ENCODE assay signal across 1 cellular context in the genomic region with DNA sequence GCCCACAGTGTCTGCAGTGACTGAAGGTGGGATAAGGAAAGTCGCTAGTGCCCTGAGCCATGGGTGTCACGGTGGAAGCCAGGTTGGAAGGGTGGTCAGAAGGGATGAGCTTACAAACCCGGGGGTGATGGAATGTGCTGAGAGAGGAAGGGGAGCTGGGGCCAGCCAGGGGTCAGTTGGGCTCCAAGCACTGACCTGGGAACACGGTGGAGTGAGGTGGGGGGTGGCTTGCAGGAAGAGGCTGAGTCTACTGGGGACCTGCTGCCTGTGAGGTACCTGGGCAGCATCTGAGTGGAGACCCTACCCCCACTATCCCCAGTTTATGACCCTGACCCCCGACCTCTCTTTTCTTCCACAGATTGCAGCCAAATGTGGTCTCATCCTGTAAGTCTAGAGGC.
TF ChIP-seq lines count a peak whose summit lies in the region.

No MANE protein-coding gene starts in this region.

TF ChIP-seq in HEK293, 187 proteins besides CTCF, POLR2A, EP300 and RAD21 (continued from another document):
- TF ChIP-seq GLIS1 (tag by site-specific recombination; IDR thresholded peaks at IDR 0.05) (0 out of 2 replicates have a peak, but pooled peaks have one; percentile 25), ZNF473 (tag by site-specific recombination; IDR thresholded peaks at IDR 0.05) (no peak), HOXC10 (CRISPR knock-in tag; IDR thresholded peaks at IDR 0.05) (no peak), ZNF202 (tag by site-specific recombination; IDR thresholded peaks at IDR 0.05; ENCODE audit: borderline replicate concordance) (no peak), ZNF174 (tag by site-specific recombination; IDR thresholded peaks at IDR 0.05) (no peak), ZNF629 (tag by site-specific recombination; IDR thresholded peaks at IDR 0.05) (no peak), ZNF37A (tag by site-specific recombination; IDR thresholded peaks at IDR 0.05) (no peak)
